In the genomic region with DNA sequence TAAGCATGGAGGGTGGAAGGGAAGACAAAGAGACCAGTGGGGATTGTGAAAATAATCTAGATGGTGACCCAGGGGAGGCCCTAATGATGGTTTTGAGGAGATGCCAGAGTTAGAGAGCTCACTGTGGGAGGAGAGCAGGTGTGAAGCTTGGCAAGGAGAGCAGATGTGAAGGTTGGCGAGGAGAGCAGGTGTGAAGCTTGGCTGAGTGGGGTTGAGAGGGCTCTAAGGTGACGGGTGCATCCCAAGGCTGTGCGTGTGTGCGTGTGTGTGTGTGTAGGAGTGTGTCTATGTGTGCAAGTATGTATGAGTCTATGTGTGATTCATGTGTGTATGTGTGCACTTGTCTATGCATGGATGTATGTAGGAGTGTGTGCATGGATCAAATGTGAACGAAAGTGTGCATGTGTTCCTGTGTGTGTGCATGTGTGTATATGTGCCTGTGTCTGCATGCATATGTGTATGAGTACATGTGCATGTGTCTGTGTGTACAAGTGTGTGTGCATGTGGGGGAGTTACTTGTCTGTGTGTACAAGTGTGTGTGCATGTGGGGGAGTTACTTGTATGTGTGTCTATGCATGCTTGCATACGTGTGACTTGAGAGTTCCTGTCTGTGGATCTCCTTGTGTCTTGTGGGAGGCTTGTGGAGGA, we compare ENCODE assay signal across 25 cellular contexts.
A peak's percentile ranks its signal among the peaks of the same experiment; 100 is the strongest.
DNase-seq lines count a peak whose midpoint lies in the region; ATAC-seq and TF ChIP-seq lines count a peak whose summit lies in the region.
"Had no signal": no experiment of that assay in that cellular context is flagged by ENCODE, and none has a peak within 500 bp of the region (broad histone marks: within the 10 kb centered on the region; RNA-seq: fewer than 3 reads in every experiment).

No MANE protein-coding gene starts in this region.

- H3K4me2 ChIP-seq in hepatocyte, result no peak overlapping the region
- H3K4me2 ChIP-seq: BLaER1 treated with 17β-estradiol and CSF1 and Interleukin-3, amounts not matched to agents 10 nM and 100 nM; smooth muscle cell had no signal

- H3K36me3 Mint-ChIP-seq in activated CD8-positive, alpha-beta memory T cell treated with anti-CD3 and anti-CD28 coated beads, Interleukin-2, amount 10 ng/mL, durations not matched to agents 7 days and 5 days, result no peaks in the 10 kb centered on the region

- H3K9me2 ChIP-seq in hepatocyte (replicated peaks; ENCODE audit: insufficient read depth), result no peaks in the 10 kb centered on the region

- H3K4me1 ChIP-seq in lung (ENCODE audit: control insufficient read depth in 2 of 2, insufficient read depth in 2 of 2, low read length in 2 of 2), result no peaks in the 10 kb centered on the region
- H3K4me1 ChIP-seq in hepatocyte (ENCODE audit: insufficient read depth), result no peaks in the 10 kb centered on the region
- H3K4me1 ChIP-seq: BLaER1 treated with 17β-estradiol and CSF1 and Interleukin-3, amounts not matched to agents 10 nM and 100 nM; uterus had no signal

- no peaks in the 10 kb centered on the region for H4K20me1 ChIP-seq in hepatocyte (ENCODE audit: insufficient read depth, poor library complexity, severe bottlenecking)

- no peaks in the 10 kb centered on the region for H3K9me3 Mint-ChIP-seq in activated CD8-positive, alpha-beta memory T cell treated with anti-CD3 and anti-CD28 coated beads, Interleukin-2, amount 10 ng/mL, durations not matched to agents 7 days and 5 days (ENCODE audit: low read depth)

- no peak for ATAC-seq in activated CD8-positive, alpha-beta memory T cell treated with anti-CD3 and anti-CD28 coated beads, Interleukin-2, amount 10 ng/mL, durations not matched to agents 7 days and 5 days
- ATAC-seq in lung (ENCODE audit: insufficient read depth, low FRiP score), result peak; percentile 27
- ATAC-seq in HG02798 (IDR thresholded peaks at IDR 0.05; ENCODE audit: poor library complexity, unreplicated experiment), result no peak
- ATAC-seq: activated CD4-positive, alpha-beta T cell treated with anti-CD3 and anti-CD28 coated beads for 36 hours; mucosa of descending colon had no signal

- H3K27me3 Mint-ChIP-seq in activated CD8-positive, alpha-beta memory T cell treated with anti-CD3 and anti-CD28 coated beads, Interleukin-2, amount 10 ng/mL, durations not matched to agents 7 days and 5 days, result no peaks in the 10 kb centered on the region
- H3K27me3 Mint-ChIP-seq: dendritic cell treated with granulocyte-macrophage colony-stimulating factor and Interleukin-4, amounts not matched to agents 40 ng/mL and 50 ng/mL, for 4 days had no signal

- H3K36me3 ChIP-seq in lung (ENCODE audit: control insufficient read depth in 2 of 2, insufficient read depth in 2 of 2, low read length in 2 of 2), result peaks cover 0 to 12% of the 10 kb centered on the region in 2 donors
- H3K36me3 ChIP-seq in hepatocyte (replicated peaks; ENCODE audit: insufficient read depth, low read depth), result no peaks in the 10 kb centered on the region
- H3K36me3 ChIP-seq: cardiac muscle cell, neutrophil, uterus had no signal

- H3K27ac Mint-ChIP-seq in activated CD8-positive, alpha-beta memory T cell treated with anti-CD3 and anti-CD28 coated beads, Interleukin-2, amount 10 ng/mL, durations not matched to agents 7 days and 5 days, result no peak overlapping the region
- H3K27ac Mint-ChIP-seq: activated CD4-positive, alpha-beta T cell treated with anti-CD3 and anti-CD28 coated beads for 36 hours; dendritic cell treated with granulocyte-macrophage colony-stimulating factor and Interleukin-4, amounts not matched to agents 40 ng/mL and 50 ng/mL, for 4 days had no signal

- no peaks in the 10 kb centered on the region for H3K27me3 ChIP-seq in lung (ENCODE audit: control insufficient read depth, insufficient read depth)
- no peaks in the 10 kb centered on the region for H3K27me3 ChIP-seq in hepatocyte
- H3K27me3 ChIP-seq: BLaER1 treated with 17β-estradiol and CSF1 and Interleukin-3, amounts not matched to agents 10 nM and 100 nM; cardiac muscle cell; MG63; neutrophil; uterus had no signal

- H3K4me3 ChIP-seq in lung (no peak overlapping the region), hepatocyte (no peak overlapping the region)
- H3K4me3 ChIP-seq: BLaER1 treated with 17β-estradiol and CSF1 and Interleukin-3, amounts not matched to agents 10 nM and 100 nM; cardiac muscle cell; MG63; mucosa of descending colon; smooth muscle cell; uterus had no signal

- H3K27ac ChIP-seq in lung (ENCODE audit: low read depth in 1 of 2, low read length in 1 of 2) (no peak overlapping the region), hepatocyte (no peak overlapping the region)
- H3K27ac ChIP-seq: BLaER1 treated with 17β-estradiol and CSF1 and Interleukin-3, amounts not matched to agents 10 nM and 100 nM; cardiac muscle cell; neutrophil; uterus had no signal

- no peaks in the 10 kb centered on the region for H3K79me2 ChIP-seq in hepatocyte

- peak; percentile 12 for DNase-seq in activated CD8-positive, alpha-beta memory T cell treated with anti-CD3 and anti-CD28 coated beads, Interleukin-2, amount 50 U/mL, for 48 hours
- no peak for DNase-seq in activated CD8-positive, alpha-beta memory T cell treated with anti-CD3 and anti-CD28 coated beads, Interleukin-2, amount 10 ng/mL, durations not matched to agents 7 days and 5 days
- DNase-seq in NCI-H774 (lab: John Stamatoyannopoulos, UW) (peak; percentile 16), lung (ENCODE audit: low spot score) (no peak), ureter (ENCODE audit: low spot score) (peak; percentile 24), hepatocyte (ENCODE audit: low spot score) (no peak), iPS-NIHi7 (ENCODE audit: extremely low spot score) (no peak)
- DNase-seq: activated CD4-positive, alpha-beta T cell treated with anti-CD3 and anti-CD28 coated beads for 36 hours; activated naive CD4-positive, alpha-beta T cell; amniotic stem cell; Calu3; MG63; mucosa of descending colon; NCI-H2081; NCI-H526 treated with DMSO at 0.1 percent for 48 hours; OCI-M1; Right ventricle myocardium superior; stimulated activated CD4-positive, alpha-beta T cell treated with anti-CD3 and anti-CD28 coated beads, Interleukin-4, amount 100 ng/mL, for 4 hours; uterus had no signal

- H2AFZ ChIP-seq in hepatocyte, result no peak overlapping the region

- 92 to 94% methylated on average over 6 of the region's 6 CpGs for WGBS in lung, 2 donors
- WGBS in hepatocyte (ENCODE audit: low lambda C conversion rate, missing lambda C conversion rate), result 95% methylated on average over 6 of the region's 6 CpGs

- H3K4me1 Mint-ChIP-seq in activated CD8-positive, alpha-beta memory T cell treated with anti-CD3 and anti-CD28 coated beads, Interleukin-2, amount 10 ng/mL, durations not matched to agents 7 days and 5 days, result no peaks in the 10 kb centered on the region
- H3K4me1 Mint-ChIP-seq: activated CD4-positive, alpha-beta T cell treated with anti-CD3 and anti-CD28 coated beads for 36 hours had no signal

- CTCF ChIA-PET in activated CD8-positive, alpha-beta memory T cell treated with anti-CD3 and anti-CD28 coated beads, Interleukin-2, amount 10 ng/mL, durations not matched to agents 7 days and 5 days (lab: Charles Lee), result no interaction called here

- H3K9me3 ChIP-seq in lung (ENCODE audit: control insufficient read depth in 2 of 2, insufficient read depth in 1 of 2, low read length in 1 of 2) (no peaks in the 10 kb centered on the region), hepatocyte (ENCODE audit: low read depth) (no peaks in the 10 kb centered on the region)
- H3K9me3 ChIP-seq: MG63, mucosa of descending colon, neutrophil, uterus had no signal

- H3K4me3 Mint-ChIP-seq in activated CD8-positive, alpha-beta memory T cell treated with anti-CD3 and anti-CD28 coated beads, Interleukin-2, amount 10 ng/mL, durations not matched to agents 7 days and 5 days, result no peak overlapping the region
- H3K4me3 Mint-ChIP-seq: activated CD4-positive, alpha-beta T cell treated with anti-CD3 and anti-CD28 coated beads for 36 hours; dendritic cell treated with granulocyte-macrophage colony-stimulating factor and Interleukin-4, amounts not matched to agents 40 ng/mL and 50 ng/mL, for 4 days had no signal

- no peak for TF ChIP-seq CTCF in lung (IDR thresholded peaks at IDR 0.05; ENCODE audit: control extremely low read depth, extremely low read depth)
- no peak for TF ChIP-seq CTCF in hepatocyte (IDR thresholded peaks at IDR 0.05; ENCODE audit: poor library complexity)

Comparison
In these comparisons a context has a peak if more than half of its experiments do, and no peak if none do; other contexts are left out.
1. DNase-seq: peak in activated CD8-positive, alpha-beta memory T cell treated with anti-CD3 and anti-CD28 coated beads, Interleukin-2, amount 50 U/mL, for 48 hours (single experiment), NCI-H774 (single experiment) and ureter (single experiment); none in activated CD8-positive, alpha-beta memory T cell treated with anti-CD3 and anti-CD28 coated beads, Interleukin-2, amount 10 ng/mL, durations not matched to agents 7 days and 5 days (single experiment), lung (single experiment), hepatocyte (single experiment) and iPS-NIHi7 (single experiment).